In genomic region chr18:76875390-76876330, GRCh38 we compare ENCODE assay signal across 8 cellular contexts. TPM values are rescaled to one million over a fixed set of nuclear protein-coding genes. Genes with fewer than 3 reads are reported as not detected.
DNase-seq lines count a peak whose midpoint lies in the region; ATAC-seq and TF ChIP-seq lines count a peak whose summit lies in the region.

No MANE protein-coding gene starts in this region.

- no peak overlapping the region for H3K4me2 ChIP-seq in smooth muscle cell

- TF ChIP-seq CTCF in right atrium auricular region (IDR thresholded peaks at IDR 0.05) (peak; percentile 34 to 61), smooth muscle cell (IDR thresholded peaks at IDR 0.05; ENCODE audit: borderline replicate concordance, insufficient read depth, poor library complexity, severe bottlenecking) (peak; percentile 53)

- peak; percentile 86 for ATAC-seq in HG02759 (IDR thresholded peaks at IDR 0.05; ENCODE audit: unreplicated experiment)
- ATAC-seq in activated T-helper 17 cell treated with anti-CD3 and anti-CD28 coated beads, Interleukin-2, amount 50 U/mL, for 72 hours (replicated peaks): peak; percentile 57
- ATAC-seq in stimulated activated memory B cell treated with anti-CD40 and anti-IgM and Interleukin-4, amounts not matched to agents 10 μg/mL and 1 μg/mL and 100 μg/mL, for 72 hours: no peak

- no peaks in the 10 kb centered on the region for H3K27me3 Mint-ChIP-seq in activated T-helper 17 cell treated with anti-CD3 and anti-CD28 coated beads, Interleukin-2, amount 50 U/mL, for 72 hours
- H3K27me3 Mint-ChIP-seq in stimulated activated memory B cell treated with anti-CD40 and anti-IgM and Interleukin-4, amounts not matched to agents 10 μg/mL and 1 μg/mL and 100 μg/mL, for 72 hours: no peaks in the 10 kb centered on the region

- peaks cover 19% of the 10 kb centered on the region for H4K20me1 ChIP-seq in smooth muscle cell (ENCODE audit: low read depth)

- H3K9me3 Mint-ChIP-seq in activated T-helper 17 cell treated with anti-CD3 and anti-CD28 coated beads, Interleukin-2, amount 50 U/mL, for 72 hours: no peaks in the 10 kb centered on the region
- H3K9me3 Mint-ChIP-seq in stimulated activated memory B cell treated with anti-CD40 and anti-IgM and Interleukin-4, amounts not matched to agents 10 μg/mL and 1 μg/mL and 100 μg/mL, for 72 hours: no peaks in the 10 kb centered on the region

- peak overlapping the region; percentile 97 for H3K27ac Mint-ChIP-seq in activated T-helper 17 cell treated with anti-CD3 and anti-CD28 coated beads, Interleukin-2, amount 50 U/mL, for 72 hours
- no peak overlapping the region for H3K27ac Mint-ChIP-seq in stimulated activated memory B cell treated with anti-CD40 and anti-IgM and Interleukin-4, amounts not matched to agents 10 μg/mL and 1 μg/mL and 100 μg/mL, for 72 hours

- H3K79me2 ChIP-seq in smooth muscle cell (ENCODE audit: low read depth): no peaks in the 10 kb centered on the region

- H3K36me3 ChIP-seq in right atrium auricular region: peaks cover 33% of the 10 kb centered on the region
- H3K36me3 ChIP-seq in smooth muscle cell (ENCODE audit: low read depth): no peaks in the 10 kb centered on the region

- H3K4me3 Mint-ChIP-seq in activated T-helper 17 cell treated with anti-CD3 and anti-CD28 coated beads, Interleukin-2, amount 50 U/mL, for 72 hours: peak overlapping the region; percentile 80
- H3K4me3 Mint-ChIP-seq in stimulated activated memory B cell treated with anti-CD40 and anti-IgM and Interleukin-4, amounts not matched to agents 10 μg/mL and 1 μg/mL and 100 μg/mL, for 72 hours: no peak overlapping the region

- peaks cover 20% of the 10 kb centered on the region for H3K4me1 Mint-ChIP-seq in activated T-helper 17 cell treated with anti-CD3 and anti-CD28 coated beads, Interleukin-2, amount 50 U/mL, for 72 hours
- H3K4me1 Mint-ChIP-seq in stimulated activated memory B cell treated with anti-CD40 and anti-IgM and Interleukin-4, amounts not matched to agents 10 μg/mL and 1 μg/mL and 100 μg/mL, for 72 hours: peaks cover 6% of the 10 kb centered on the region

- H3K4me3 ChIP-seq in right atrium auricular region: no peak overlapping the region
- no peak overlapping the region for H3K4me3 ChIP-seq in smooth muscle cell

- DNase-seq in NCI-H524 (lab: John Stamatoyannopoulos, UW): peak; percentile 37 to 52
- DNase-seq in NCI-H524 treated with DMSO at 0.1 percent for 48 hours (lab: John Stamatoyannopoulos, UW): no peak
- peak; percentile 53 for DNase-seq in NCI-H2227 treated with DMSO at 0.1 percent for 48 hours (lab: John Stamatoyannopoulos, UW)
- no peak for DNase-seq in right atrium auricular region (ENCODE audit: low spot score)
- DNase-seq in smooth muscle cell (lab: John Stamatoyannopoulos, UW; ENCODE audit: unreplicated experiment): no peak

- H3K4me1 ChIP-seq in right atrium auricular region: no peaks in the 10 kb centered on the region
- H3K4me1 ChIP-seq in smooth muscle cell (ENCODE audit: low read depth): no peaks in the 10 kb centered on the region

- H3K27ac ChIP-seq in right atrium auricular region: no peak overlapping the region
- no peak overlapping the region for H3K27ac ChIP-seq in smooth muscle cell (ENCODE audit: low read depth)

- H3F3A ChIP-seq in smooth muscle cell (ENCODE audit: low read depth): no peaks in the 10 kb centered on the region

- H3K27me3 ChIP-seq in right atrium auricular region (no peaks in the 10 kb centered on the region), smooth muscle cell (ENCODE audit: low read depth) (no peaks in the 10 kb centered on the region)

- 81% methylated on average over 14 of the region's 14 CpGs for WGBS in smooth muscle cell (ENCODE audit: low lambda C conversion rate)

- no peak overlapping the region for H3K9ac ChIP-seq in smooth muscle cell (ENCODE audit: low read depth)

- H3K9me3 ChIP-seq in right atrium auricular region: no peaks in the 10 kb centered on the region
- no peaks in the 10 kb centered on the region for H3K9me3 ChIP-seq in smooth muscle cell (replicated peaks; ENCODE audit: low read depth)

- H3K36me3 Mint-ChIP-seq in activated T-helper 17 cell treated with anti-CD3 and anti-CD28 coated beads, Interleukin-2, amount 50 U/mL, for 72 hours (ENCODE audit: low read depth): peaks cover 87% of the 10 kb centered on the region
- peaks cover 42% of the 10 kb centered on the region for H3K36me3 Mint-ChIP-seq in stimulated activated memory B cell treated with anti-CD40 and anti-IgM and Interleukin-4, amounts not matched to agents 10 μg/mL and 1 μg/mL and 100 μg/mL, for 72 hours

- no peak overlapping the region for H2AFZ ChIP-seq in smooth muscle cell (ENCODE audit: low read depth)

RNA-seq across cellular contexts. Expression of gene ZNF236, which starts 53.3 kb away (rescaled TPM):
- 10 to 100 TPM; 19.3 to 20.1 TPM for total RNA-seq in activated T-helper 17 cell treated with anti-CD3 and anti-CD28 coated beads, Interleukin-2, amount 50 U/mL, for 72 hours
- total RNA-seq in right atrium auricular region (10 to 100 TPM; 11.0 to 12.7 TPM), smooth muscle cell (6.2 and 6.8 TPM in 2 replicates)
- 4.1 and 5.5 TPM in 2 replicates for polyA plus RNA-seq in smooth muscle cell

Comparison
In these comparisons a context has a peak if more than half of its experiments do, and no peak if none do; other contexts are left out.
1. DNase-seq: peak in NCI-H524 (2 of 2) and NCI-H2227 treated with DMSO at 0.1 percent for 48 hours (single experiment); none in NCI-H524 treated with DMSO at 0.1 percent for 48 hours (single experiment), right atrium auricular region (single experiment) and smooth muscle cell (single experiment).